23 cellular contexts compared by ENCODE assay signal in the genomic region with DNA sequence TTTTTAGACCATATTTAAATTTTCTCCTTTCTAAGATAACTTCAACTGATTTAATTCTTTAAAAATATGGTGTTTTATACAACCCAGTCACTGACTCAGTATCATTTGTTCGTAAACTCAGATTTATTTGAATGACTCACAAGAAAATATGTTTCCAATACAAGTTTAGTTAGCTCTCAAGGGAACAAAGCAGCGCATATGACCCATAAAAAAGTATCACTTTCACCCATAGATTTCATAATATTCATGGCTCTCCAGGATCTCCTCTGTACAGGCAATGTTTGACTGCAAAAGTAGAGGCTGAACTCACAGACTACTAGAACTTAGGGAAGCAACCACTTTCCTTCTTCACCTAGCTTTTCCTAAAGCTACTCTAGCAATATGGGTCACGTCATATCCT.
DNase-seq lines count a peak whose midpoint lies in the region; ATAC-seq and TF ChIP-seq lines count a peak whose summit lies in the region.
"Had no signal": no experiment of that assay in that cellular context is flagged by ENCODE, and none has a peak within 500 bp of the region (broad histone marks: within the 10 kb centered on the region; RNA-seq: fewer than 3 reads in every experiment).

No MANE protein-coding gene starts in this region.

- H3K27me3 ChIP-seq in trophoblast cell (ENCODE audit: insufficient read depth, low read length) = no peaks in the 10 kb centered on the region
- H3K27me3 ChIP-seq: BLaER1 treated with 17β-estradiol and CSF1 and Interleukin-3, amounts not matched to agents 10 nM and 100 nM; MG63; SJSA1 had no signal

- H3K4me3 ChIP-seq in choroid plexus epithelial cell (ENCODE audit: low read depth, low read length) (no peak overlapping the region), skeletal muscle cell (ENCODE audit: low read depth, low read length) (no peak overlapping the region), trophoblast cell (ENCODE audit: low read depth, low read length) (no peak overlapping the region)
- H3K4me3 ChIP-seq: A549; BLaER1 treated with 17β-estradiol and CSF1 and Interleukin-3, amounts not matched to agents 10 nM and 100 nM; MG63; SJSA1 had no signal

- H3K79me1 ChIP-seq in trophoblast cell (ENCODE audit: low read length) = no peaks in the 10 kb centered on the region

- H3K4ac ChIP-seq in trophoblast cell (ENCODE audit: low read depth, low read length) = no peak overlapping the region

- no peak overlapping the region for H2BK12ac ChIP-seq in trophoblast cell (ENCODE audit: low read length)

- H4K12ac ChIP-seq in trophoblast cell (ENCODE audit: low read depth, low read length) = no peak overlapping the region

- no peak overlapping the region for H3K23ac ChIP-seq in trophoblast cell (ENCODE audit: low read length)

- no peak overlapping the region for H4K8ac ChIP-seq in trophoblast cell (ENCODE audit: low read depth, low read length)

- H3K4me1 ChIP-seq in trophoblast cell (ENCODE audit: control insufficient read depth in 1 of 2, insufficient read depth in 2 of 2, low read length in 2 of 2) = no peaks in the 10 kb centered on the region
- H3K4me1 ChIP-seq: A549, Caco-2, SJSA1 had no signal

- no peak overlapping the region for H3K4me2 ChIP-seq in trophoblast cell (ENCODE audit: low read length)
- H3K4me2 ChIP-seq: A549; BLaER1 treated with 17β-estradiol and CSF1 and Interleukin-3, amounts not matched to agents 10 nM and 100 nM had no signal

- no peaks in the 10 kb centered on the region for H3K36me3 ChIP-seq in trophoblast cell (ENCODE audit: control insufficient read depth in 1 of 2, insufficient read depth in 2 of 2, low read length in 2 of 2)
- H3K36me3 ChIP-seq: BLaER1 treated with 17β-estradiol and CSF1 and Interleukin-3, amounts not matched to agents 10 nM and 100 nM; MG63; SJSA1 had no signal

- H4K91ac ChIP-seq in trophoblast cell (ENCODE audit: low read depth, low read length) = no peak overlapping the region

- H3K27ac ChIP-seq in trophoblast cell (ENCODE audit: low read depth, low read length) = no peak overlapping the region
- H3K27ac ChIP-seq: A549; BLaER1 treated with 17β-estradiol and CSF1 and Interleukin-3, amounts not matched to agents 10 nM and 100 nM; SJSA1 had no signal

- H2BK120ac ChIP-seq in trophoblast cell (ENCODE audit: insufficient read depth, low read length, poor library complexity) = no peak overlapping the region

- WGBS in trophoblast cell (ENCODE audit: extremely low coverage, insufficient coverage, insufficient read length) = no CpG with 5 or more reads among the region's 3 CpGs

- no peak for ATAC-seq in HG03196 (IDR thresholded peaks at IDR 0.05; ENCODE audit: unreplicated experiment)
- ATAC-seq in HG03175 (IDR thresholded peaks at IDR 0.05; ENCODE audit: unreplicated experiment) = no peak
- ATAC-seq: A549, Right ventricle myocardium inferior had no signal

- H2AFZ ChIP-seq in trophoblast cell (ENCODE audit: insufficient read depth, low read length, poor library complexity) = no peak overlapping the region

- TF ChIP-seq CTCF in choroid plexus epithelial cell (conservative IDR thresholded peaks at IDR 0.05; ENCODE audit: low read depth, low read length) = no peak

- H3K18ac ChIP-seq in trophoblast cell (ENCODE audit: low read length) = no peak overlapping the region

- H3K79me2 ChIP-seq in trophoblast cell (ENCODE audit: control insufficient read depth, insufficient read depth, low read length, poor library complexity) = no peaks in the 10 kb centered on the region

- no peak overlapping the region for H2BK5ac ChIP-seq in trophoblast cell (ENCODE audit: low read depth, low read length, poor library complexity)

- peak; percentile 38 for DNase-seq in ELR (ENCODE audit: low read depth)
- peak; percentile 47 for DNase-seq in MV-4-11 (lab: John Stamatoyannopoulos, UW)
- DNase-seq in choroid plexus epithelial cell (ENCODE audit: low read depth) = peak; percentile 22
- DNase-seq in skeletal muscle cell (ENCODE audit: low read depth) = peak; percentile 46
- DNase-seq in trophoblast cell = no peak
- DNase-seq: Caco-2; CD4-positive, alpha-beta memory T cell; DMS 273 treated with DMSO at 0.1 percent for 48 hours; DND-41; Kasumi-1; MG63; NCI-H1105; NCI-H146; NCI-H2029; NCI-H226; NCI-H524; OCI-M1 had no signal

- no peak overlapping the region for H2AK5ac ChIP-seq in trophoblast cell (ENCODE audit: low read length)

- H3K9me3 ChIP-seq in trophoblast cell (ENCODE audit: insufficient read depth, low read depth, low read length) = no peaks in the 10 kb centered on the region
- H3K9me3 ChIP-seq: A549, Caco-2, MG63, SJSA1 had no signal

- H3K14ac ChIP-seq in trophoblast cell (ENCODE audit: low read length) = no peak overlapping the region

- H3K9ac ChIP-seq in trophoblast cell (ENCODE audit: low read length) = no peak overlapping the region
- H3K9ac ChIP-seq: BLaER1 treated with 17β-estradiol and CSF1 and Interleukin-3, amounts not matched to agents 10 nM and 100 nM had no signal

Comparison
In these comparisons a context has a peak if more than half of its experiments do, and no peak if none do; other contexts are left out.
1. DNase-seq: peak in ELR (single experiment), MV-4-11 (single experiment), choroid plexus epithelial cell (single experiment) and skeletal muscle cell (single experiment); none in trophoblast cell (0 of 2).